8 cellular contexts compared by ENCODE assay signal in the genomic region with DNA sequence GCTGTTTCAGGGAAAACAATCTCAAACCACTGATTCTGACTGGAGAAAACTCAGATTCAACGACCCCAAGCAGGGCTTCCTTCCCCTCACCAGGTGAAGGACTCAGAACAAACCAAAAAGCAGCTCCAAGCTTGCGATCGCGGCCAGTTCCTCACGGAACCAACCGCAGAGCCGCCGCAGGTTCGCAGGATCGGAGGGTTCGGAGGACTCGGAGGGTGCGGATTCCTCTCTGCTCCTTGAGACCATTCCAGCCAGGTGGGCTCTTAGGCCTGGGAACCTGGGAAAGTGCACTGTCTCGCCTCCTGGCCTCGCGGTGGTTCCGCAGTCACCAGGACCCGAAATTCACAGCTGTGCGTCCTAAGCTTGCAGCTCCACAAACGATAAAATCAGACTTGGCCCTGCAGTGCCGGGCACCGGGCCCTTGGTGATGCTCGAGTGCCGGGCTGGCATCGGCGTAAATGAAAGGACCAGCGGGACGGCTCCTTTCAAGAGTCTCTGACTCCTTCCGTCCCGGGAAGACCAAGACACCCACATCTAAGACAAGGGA.
A peak's percentile ranks its signal among the peaks of the same experiment; 100 is the strongest.
DNase-seq lines count a peak whose midpoint lies in the region; ATAC-seq, FAIRE-seq and TF ChIP-seq lines count a peak whose summit lies in the region.

No MANE protein-coding gene starts in this region.

- no peak for TF ChIP-seq EP300 in A549 (IDR thresholded peaks at IDR 0.05)

- TF ChIP-seq POLR2A in A549 (IDR thresholded peaks at IDR 0.05; ENCODE audit: low read length) = no peak
- peak; percentile 32 for TF ChIP-seq POLR2A in GM18505 (IDR thresholded peaks at IDR 0.05; ENCODE audit: borderline replicate concordance, extremely low read depth, insufficient read depth, insufficient read length)

- DNase-seq in A549 (ENCODE audit: low read depth in 1 of 2, low spot score in 1 of 2) (peak; percentile 89 to 91), NCI-H2171 (lab: John Stamatoyannopoulos, UW) (peak; percentile 55), cerebellar cortex (ENCODE audit: low spot score) (peak; percentile 82), kidney tubule cell (ENCODE audit: low spot score) (peak; percentile 94)
- peak; percentile 11 to 56 (median 36) for DNase-seq in activated CD4-positive, CD25-positive, alpha-beta regulatory T cell (lab: John Stamatoyannopoulos, UW)
- peak; percentile 32 to 43 for DNase-seq in stimulated activated CD4-positive, alpha-beta T cell treated with anti-CD3 and anti-CD28 coated beads, Interleukin-1b, Interleukin-23, amount 100 ng/mL, for 1 hour (ENCODE audit: low read depth in 2 of 2)

- H3K4me2 ChIP-seq in A549 = peak overlapping the region; percentile 83

- POLR2A ChIA-PET in A549 (lab: Yijun Ruan, JAX) = interaction anchor here (0.8 to 1.9 kb wide), 7 partner anchors 10 to 715 kb away, joined by 3 to 9 read pairs (median 4); a partner anchor contains a TSS

- peak; percentile 90 to 93 for ATAC-seq in A549
- peak; percentile 66 for ATAC-seq in GM18505 (IDR thresholded peaks at IDR 0.05; ENCODE audit: unreplicated experiment)
- peak; percentile 57 for ATAC-seq in HG03025 (IDR thresholded peaks at IDR 0.05; ENCODE audit: low FRiP score, unreplicated experiment)

- FAIRE-seq in A549 (lab: Jason Lieb, UNC) = no peak

- no peaks in the 10 kb centered on the region for H3K9me3 ChIP-seq in A549

- peak overlapping the region; percentile 79 for H3K4me3 ChIP-seq in A549

- CTCF ChIA-PET in A549 (lab: Yijun Ruan, JAX) = interaction anchor here (0.9 to 3.2 kb wide), 8 partner anchors 11 to 647 kb away, joined by 3 to 24 read pairs (median 4); a partner anchor contains a TSS

- no peaks in the 10 kb centered on the region for H3K4me1 ChIP-seq in A549

- H3K27ac ChIP-seq in A549 = peak overlapping the region; percentile 79 to 94

- WGBS in A549 (ENCODE audit: missing lambda C conversion rate) = 0% methylated on average over 2 of the region's 30 CpGs

- TF ChIP-seq CTCF in A549 (IDR thresholded peaks at IDR 0.05) = no peak; the same call in 2 of the 3 replicates

- peak; percentile 22 to 25; a peak in 2 of 5 replicates for TF ChIP-seq RAD21 in A549 (conservative IDR thresholded peaks at IDR 0.05 in 1 of 2, IDR thresholded peaks at IDR 0.05 in 1 of 2)

TF ChIP-seq in A549, 52 proteins besides CTCF, POLR2A, EP300 and RAD21:
- TF ChIP-seq RNF2 (IDR thresholded peaks at IDR 0.05; ENCODE audit: borderline replicate concordance, low read depth) (no peak), JUN (IDR thresholded peaks at IDR 0.05) (no peak), KDM1A (IDR thresholded peaks at IDR 0.05; ENCODE audit: low read depth) (no peak), MYC (IDR thresholded peaks at IDR 0.05; ENCODE audit: borderline replicate concordance, low read length) (no peak), ESRRA (IDR thresholded peaks at IDR 0.05; ENCODE audit: borderline replicate concordance, low read length) (no peak), CBX2 (IDR thresholded peaks at IDR 0.05; ENCODE audit: borderline replicate concordance, low read depth) (no peak), MAFK (IDR thresholded peaks at IDR 0.05; ENCODE audit: partially characterized antibody) (no peak), ZC3H11A (IDR thresholded peaks at IDR 0.05) (no peak), KDM5A (IDR thresholded peaks at IDR 0.05) (no peak), RCOR1 (IDR thresholded peaks at IDR 0.05; ENCODE audit: low read depth, low read length) (no peak), BHLHE40 (IDR thresholded peaks at IDR 0.05; ENCODE audit: low read depth, low read length) (no peak), RFX5 (IDR thresholded peaks at IDR 0.05) (no peak)
- TF ChIP-seq, protein P1, sequence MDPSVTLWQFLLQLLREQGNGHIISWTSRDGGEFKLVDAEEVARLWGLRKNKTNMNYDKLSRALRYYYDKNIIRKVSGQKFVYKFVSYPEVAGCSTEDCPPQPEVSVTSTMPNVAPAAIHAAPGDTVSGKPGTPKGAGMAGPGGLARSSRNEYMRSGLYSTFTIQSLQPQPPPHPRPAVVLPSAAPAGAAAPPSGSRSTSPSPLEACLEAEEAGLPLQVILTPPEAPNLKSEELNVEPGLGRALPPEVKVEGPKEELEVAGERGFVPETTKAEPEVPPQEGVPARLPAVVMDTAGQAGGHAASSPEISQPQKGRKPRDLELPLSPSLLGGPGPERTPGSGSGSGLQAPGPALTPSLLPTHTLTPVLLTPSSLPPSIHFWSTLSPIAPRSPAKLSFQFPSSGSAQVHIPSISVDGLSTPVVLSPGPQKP (IDR thresholded peaks at IDR 0.05; ENCODE audit: low read depth, low read length) = no peak
- TF ChIP-seq, protein P2, sequence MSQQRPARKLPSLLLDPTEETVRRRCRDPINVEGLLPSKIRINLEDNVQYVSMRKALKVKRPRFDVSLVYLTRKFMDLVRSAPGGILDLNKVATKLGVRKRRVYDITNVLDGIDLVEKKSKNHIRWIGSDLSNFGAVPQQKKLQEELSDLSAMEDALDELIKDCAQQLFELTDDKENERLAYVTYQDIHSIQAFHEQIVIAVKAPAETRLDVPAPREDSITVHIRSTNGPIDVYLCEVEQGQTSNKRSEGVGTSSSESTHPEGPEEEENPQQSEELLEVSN (IDR thresholded peaks at IDR 0.05; ENCODE audit: borderline replicate concordance, low read depth) = no peak
- TF ChIP-seq, protein P3, sequence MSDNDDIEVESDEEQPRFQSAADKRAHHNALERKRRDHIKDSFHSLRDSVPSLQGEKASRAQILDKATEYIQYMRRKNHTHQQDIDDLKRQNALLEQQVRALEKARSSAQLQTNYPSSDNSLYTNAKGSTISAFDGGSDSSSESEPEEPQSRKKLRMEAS (IDR thresholded peaks at IDR 0.05) = no peak
- TF ChIP-seq, protein P4, sequence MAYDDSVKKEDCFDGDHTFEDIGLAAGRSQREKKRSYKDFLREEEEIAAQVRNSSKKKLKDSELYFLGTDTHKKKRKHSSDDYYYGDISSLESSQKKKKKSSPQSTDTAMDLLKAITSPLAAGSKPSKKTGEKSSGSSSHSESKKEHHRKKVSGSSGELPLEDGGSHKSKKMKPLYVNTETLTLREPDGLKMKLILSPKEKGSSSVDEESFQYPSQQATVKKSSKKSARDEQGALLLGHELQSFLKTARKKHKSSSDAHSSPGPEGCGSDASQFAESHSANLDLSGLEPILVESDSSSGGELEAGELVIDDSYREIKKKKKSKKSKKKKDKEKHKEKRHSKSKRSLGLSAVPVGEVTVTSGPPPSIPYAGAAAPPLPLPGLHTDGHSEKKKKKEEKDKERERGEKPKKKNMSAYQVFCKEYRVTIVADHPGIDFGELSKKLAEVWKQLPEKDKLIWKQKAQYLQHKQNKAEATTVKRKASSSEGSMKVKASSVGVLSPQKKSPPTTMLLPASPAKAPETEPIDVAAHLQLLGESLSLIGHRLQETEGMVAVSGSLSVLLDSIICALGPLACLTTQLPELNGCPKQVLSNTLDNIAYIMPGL (CRISPR knock-in tag; IDR thresholded peaks at IDR 0.05; ENCODE audit: borderline replicate concordance) = no peak
- TF ChIP-seq, protein P5, sequence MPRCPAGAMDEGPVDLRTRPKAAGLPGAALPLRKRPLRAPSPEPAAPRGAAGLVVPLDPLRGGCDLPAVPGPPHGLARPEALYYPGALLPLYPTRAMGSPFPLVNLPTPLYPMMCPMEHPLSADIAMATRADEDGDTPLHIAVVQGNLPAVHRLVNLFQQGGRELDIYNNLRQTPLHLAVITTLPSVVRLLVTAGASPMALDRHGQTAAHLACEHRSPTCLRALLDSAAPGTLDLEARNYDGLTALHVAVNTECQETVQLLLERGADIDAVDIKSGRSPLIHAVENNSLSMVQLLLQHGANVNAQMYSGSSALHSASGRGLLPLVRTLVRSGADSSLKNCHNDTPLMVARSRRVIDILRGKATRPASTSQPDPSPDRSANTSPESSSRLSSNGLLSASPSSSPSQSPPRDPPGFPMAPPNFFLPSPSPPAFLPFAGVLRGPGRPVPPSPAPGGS (IDR thresholded peaks at IDR 0.05) = no peak

Comparison
In these comparisons a context has a peak if more than half of its experiments do, and no peak if none do; other contexts are left out.
1. Peak in every context shown above with its lines: DNase-seq, ATAC-seq, H3K4me3 ChIP-seq and H3K27ac ChIP-seq.
2. DNase-seq: peak in every context shown above with its lines; median percentile 94 in kidney tubule cell; 90 in A549; 82 in cerebellar cortex; 55 in NCI-H2171; 38 in stimulated activated CD4-positive, alpha-beta T cell treated with anti-CD3 and anti-CD28 coated beads, Interleukin-1b, Interleukin-23, amount 100 ng/mL, for 1 hour; 36 in activated CD4-positive, CD25-positive, alpha-beta regulatory T cell.